ENCODE assay signal across 22 cellular contexts in the genomic region with DNA sequence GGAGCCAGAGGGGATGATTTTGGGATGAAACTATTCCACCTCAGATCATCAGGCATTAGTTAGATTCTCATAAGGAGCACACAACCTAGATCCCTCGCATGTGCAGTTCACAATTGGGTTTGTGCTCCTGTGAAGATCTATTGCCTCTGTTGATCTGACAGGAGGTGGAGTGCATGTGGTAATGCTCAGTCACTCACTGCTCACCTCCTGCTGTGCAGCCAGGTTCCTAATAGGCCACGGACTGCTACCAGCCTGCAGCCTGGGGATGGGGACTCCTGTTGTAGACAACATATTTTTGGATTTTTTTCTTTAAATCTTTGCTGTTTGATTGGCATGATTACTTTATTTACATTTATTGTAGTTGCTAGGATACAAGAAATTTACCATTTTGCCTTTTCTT.
"Had no signal": no experiment of that assay in that cellular context is flagged by ENCODE, and none has a peak within 500 bp of the region (broad histone marks: within the 10 kb centered on the region; RNA-seq: fewer than 3 reads in every experiment).

No MANE protein-coding gene starts in this region.

- DNase-seq: activated CD4-positive, alpha-beta T cell treated with anti-CD3 and anti-CD28 coated beads for 4 hours; activated CD4-positive, alpha-beta T cell treated with anti-CD3 and anti-CD28 coated beads, Interleukin-2, amount 50 U/mL, for 4 hours; activated naive CD4-positive, alpha-beta T cell; activated T-cell treated with anti-CD3 and anti-CD28 coated beads for 4 hours; activated T-cell treated with anti-CD3 and anti-CD28 coated beads, Interleukin-2, amount 50 U/mL, for 72 hours; anterior cingulate cortex; esophagus squamous epithelium; foreskin melanocyte; left cardiac atrium; left ventricle myocardium superior; occipital lobe; right cardiac atrium; stimulated activated CD4-positive, alpha-beta T cell treated with anti-CD3 and anti-CD28 coated beads, Interleukin-15, amount 100 ng/mL, for 24 hours; stimulated activated CD4-positive, alpha-beta T cell treated with anti-CD3 and anti-CD28 coated beads, Interleukin-2, amount 100 ng/mL, for 24 hours; stimulated activated naive B cell treated with anti-CD40 and anti-IgM and Interleukin-4, amounts not matched to agents 10 μg/mL and 1 μg/mL and 100 μg/mL, for 72 hours; stomach; thyroid gland; upper lobe of left lung had no signal

- H3K36me3 ChIP-seq: esophagus squamous epithelium, stomach, thyroid gland, upper lobe of left lung, vagina had no signal

- H3K27me3 ChIP-seq: esophagus squamous epithelium, stomach, thyroid gland, upper lobe of left lung, vagina had no signal

- H3K27ac ChIP-seq: esophagus squamous epithelium, stomach, thyroid gland, upper lobe of left lung, vagina had no signal

- H3K4me1 ChIP-seq: esophagus squamous epithelium, stomach, thyroid gland, upper lobe of left lung, vagina had no signal

- H3K4me3 ChIP-seq: esophagus squamous epithelium, stomach, thyroid gland, upper lobe of left lung, vagina had no signal

- H3K9me3 ChIP-seq: esophagus squamous epithelium, thyroid gland, upper lobe of left lung, vagina had no signal

- FAIRE-seq: bronchial epithelial cell, keratinocyte had no signal

- ATAC-seq: activated naive CD4-positive, alpha-beta T cell treated with anti-CD3 and anti-CD28 coated beads, Interleukin-2, amount 50 U/mL, for 72 hours; activated T-cell treated with anti-CD3 and anti-CD28 coated beads, Interleukin-2, amount 50 U/mL, for 72 hours; left cardiac atrium; left ventricle myocardium superior; right cardiac atrium; stimulated activated naive B cell treated with anti-CD40 and anti-IgM and Interleukin-4, amounts not matched to agents 10 μg/mL and 1 μg/mL and 100 μg/mL, for 72 hours had no signal
